Comparison of ENCODE assay signal across 12 cellular contexts in the genomic region with DNA sequence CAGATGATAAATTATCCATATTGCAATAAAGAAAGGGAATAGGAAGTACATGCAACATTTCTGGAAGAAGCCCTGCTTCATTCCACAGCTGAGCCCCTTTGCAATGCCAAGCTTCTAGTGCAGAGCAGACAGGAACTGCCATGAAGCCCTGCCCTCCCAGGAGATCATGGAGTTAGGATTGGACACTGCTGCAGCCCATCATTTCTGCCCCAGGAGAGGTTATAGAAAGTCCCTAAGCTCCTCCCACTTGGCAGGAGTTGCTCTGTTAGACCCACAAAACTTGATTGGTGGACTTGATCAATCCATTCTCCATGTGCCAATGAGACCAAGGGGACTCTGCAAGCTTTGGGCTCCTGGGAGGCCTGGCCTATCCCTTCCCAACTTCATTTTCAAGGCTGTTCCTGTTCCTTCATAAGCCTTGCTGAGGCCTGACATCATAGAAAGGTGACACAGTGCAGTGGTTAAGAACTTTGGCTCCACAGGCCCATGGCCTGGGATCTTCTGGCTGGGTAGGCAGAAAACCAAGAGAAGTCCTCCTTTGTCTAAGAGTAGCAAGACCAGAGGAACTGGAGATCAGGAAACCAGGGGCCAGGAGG. TPM values are rescaled to one million over a fixed set of nuclear protein-coding genes. Genes with fewer than 3 reads are reported as not detected.
DNase-seq lines count a peak whose midpoint lies in the region; ATAC-seq and TF ChIP-seq lines count a peak whose summit lies in the region.
"Had no signal": no experiment of that assay in that cellular context is flagged by ENCODE, and none has a peak within 500 bp of the region (broad histone marks: within the 10 kb centered on the region; RNA-seq: fewer than 3 reads in every experiment).

No MANE protein-coding gene starts in this region.

- H3K9me3 Mint-ChIP-seq in T-cell: no peaks in the 10 kb centered on the region

- intact Hi-C loops in left ventricle myocardium inferior (cut with micrococcal nuclease): no loop called here

- H3K27ac ChIP-seq in left ventricle myocardium inferior (replicated peaks): no peak overlapping the region
- H3K27ac ChIP-seq: prostate gland, testis had no signal

- no peaks in the 10 kb centered on the region for H3K9me3 ChIP-seq in left ventricle myocardium inferior (replicated peaks)
- H3K9me3 ChIP-seq: gastroesophageal sphincter, prostate gland, testis had no signal

- no peak overlapping the region for H3K4me3 ChIP-seq in left ventricle myocardium inferior
- H3K4me3 ChIP-seq: gastroesophageal sphincter, prostate gland, testis had no signal

- no peaks in the 10 kb centered on the region for H3K27me3 Mint-ChIP-seq in T-cell

- DNase-seq in Daoy (ENCODE audit: low read depth) (peak; percentile 43), HEK293T (ENCODE audit: extremely low spot score) (peak; percentile 72), T-cell (no peak), foreskin melanocyte (peak; percentile 29), anterior cingulate cortex (lab: John Stamatoyannopoulos, UW) (no peak), NCI-H510A (lab: John Stamatoyannopoulos, UW) (no peak), left ventricle myocardium inferior (no peak)
- DNase-seq: NCI-H2029, testis had no signal

- CTCF ChIA-PET in HEK293T (lab: Yijun Ruan, JAX) (interaction anchor here (0.7 to 0.8 kb wide), 3 partner anchors 21 to 399 kb away, joined by 3 read pairs; no protein-coding TSS in a partner anchor), T-cell (lab: Charles Lee) (interaction anchor here in 1 of 2 donors (1.6 to 4.1 kb wide), 4 partner anchors 9 to 40 kb away, joined by 3 to 44 read pairs (median 18); no protein-coding TSS in a partner anchor)

- peak overlapping the region; percentile 69 to 100 (median 98) for H3K4me3 Mint-ChIP-seq in T-cell

- H3K27me3 ChIP-seq in left ventricle myocardium inferior (ENCODE audit: low read depth): peaks cover 3% of the 10 kb centered on the region
- H3K27me3 ChIP-seq: testis had no signal

- peaks cover 75 to 92% (median 86%) of the 10 kb centered on the region in 3 donors for H3K4me1 Mint-ChIP-seq in T-cell

- ATAC-seq in T-cell (replicated peaks in 1 of 4): no peak
- ATAC-seq in esophagus mucosa: no peak
- ATAC-seq: gastroesophageal sphincter had no signal

- peak overlapping the region; percentile 96 to 98 for H3K27ac Mint-ChIP-seq in T-cell

- peaks cover 8% of the 10 kb centered on the region for H3K36me3 Mint-ChIP-seq in T-cell

- peaks cover 40% of the 10 kb centered on the region for H3K4me1 ChIP-seq in left ventricle myocardium inferior
- H3K4me1 ChIP-seq: prostate gland had no signal

- POLR2A ChIA-PET in HEK293T (lab: Yijun Ruan, JAX) (no interaction called here), T-cell (lab: Charles Lee) (interaction anchor here (0.9 to 1.9 kb wide), 3 partner anchors 9 to 40 kb away, joined by 3 to 6 read pairs (median 3); no protein-coding TSS in a partner anchor)

- no peak for TF ChIP-seq CTCF in left ventricle myocardium inferior (IDR thresholded peaks at IDR 0.05; ENCODE audit: borderline replicate concordance)

- no peaks in the 10 kb centered on the region for H3K36me3 ChIP-seq in left ventricle myocardium inferior
- H3K36me3 ChIP-seq: gastroesophageal sphincter, prostate gland had no signal

TF ChIP-seq in HEK293T, 16 proteins besides CTCF, POLR2A, EP300 and RAD21:
- TF ChIP-seq PKNOX1 (IDR thresholded peaks at IDR 0.05) (peak; percentile 98), ELF4 (IDR thresholded peaks at IDR 0.05) (no peak), HDGF (IDR thresholded peaks at IDR 0.05; ENCODE audit: borderline replicate concordance) (0 out of 2 replicates have a peak, but pooled peaks have one; percentile 34)

RNA-seq across cellular contexts. Expression of gene LAPTM5, which starts 1.3 kb away (rescaled TPM):
- 0.21 and 2.7 TPM in 2 replicates for total RNA-seq in Daoy (2014; rRNA removed; shearing (Covaris generic))
- total RNA-seq in T-cell (100 to 1,000 TPM; 529 to 586 (median 559) TPM), left ventricle myocardium inferior (18.8 TPM), esophagus mucosa (9.1 TPM)

RNA-seq across cellular contexts. Expression of gene MATN1, which starts 35.5 kb away (rescaled TPM):
- 0.06 TPM in 1 of 2 replicates, not detected in the other for total RNA-seq in Daoy (2014; rRNA removed; shearing (Covaris generic))
- total RNA-seq in T-cell (1 to 10 TPM in 2 of 5 donors, under 1 TPM in 3; 0.20 to 5.5 (median 0.60) TPM), left ventricle myocardium inferior (not detected), esophagus mucosa (not detected)
- total RNA-seq: gastroesophageal sphincter had no signal

Comparison
In these comparisons a context has a peak if more than half of its experiments do, and no peak if none do; other contexts are left out.
1. DNase-seq: peak in Daoy (single experiment), HEK293T (single experiment) and foreskin melanocyte (single experiment); none in T-cell (0 of 34), anterior cingulate cortex (0 of 58), NCI-H510A (single experiment) and left ventricle myocardium inferior (single experiment).
2. RNA of gene LAPTM5, which starts 1.3 kb away (total RNA-seq): 529 to 586 TPM in T-cell; 18.8 TPM in left ventricle myocardium inferior (single experiment), 9.1 TPM in esophagus mucosa (single experiment) and 0.21 to 2.7 TPM in Daoy; every median in the first group is over 10 times any median in the second.